13 cellular contexts compared by ENCODE assay signal in genomic region chr6:154500769-154501171, GRCh38. TPM values are rescaled to one million over a fixed set of nuclear protein-coding genes. Genes with fewer than 3 reads are reported as not detected.
DNase-seq lines count a peak whose midpoint lies in the region; ATAC-seq, FAIRE-seq and TF ChIP-seq lines count a peak whose summit lies in the region.
"Had no signal": no experiment of that assay in that cellular context is flagged by ENCODE, and none has a peak within 500 bp of the region (broad histone marks: within the 10 kb centered on the region; RNA-seq: fewer than 3 reads in every experiment).

No MANE protein-coding gene starts in this region.

- H3K27ac ChIP-seq in caudate nucleus (ENCODE audit: low read depth, low read length) (peak overlapping the region; percentile 83), HepG2 (ENCODE audit: extremely low read length, insufficient read depth, low read length) (peak overlapping the region; percentile 19)

- H3K4me2 ChIP-seq in HepG2 (ENCODE audit: low read depth, low read length): peak overlapping the region; percentile 43

- no peak overlapping the region for H3K9ac ChIP-seq in HepG2 (ENCODE audit: insufficient read depth, low read depth, low read length)

- H3K4me1 ChIP-seq in BE2C (no peaks in the 10 kb centered on the region), HepG2 (ENCODE audit: insufficient read depth, low read length) (peaks cover 73% of the 10 kb centered on the region)

- TF ChIP-seq CTCF in BE2C (IDR thresholded peaks at IDR 0.05; ENCODE audit: low read depth, low read length): peak; percentile 65
- peak; percentile 79 for TF ChIP-seq CTCF in HepG2 (CRISPR knock-in tag; IDR thresholded peaks at IDR 0.05)

- no peak for TF ChIP-seq POLR2A in HepG2 (IDR thresholded peaks at IDR 0.05; ENCODE audit: insufficient read depth in 1 of 2, low read depth in 2 of 2, low read length in 2 of 2)

- in situ Hi-C loops in HepG2 (cut with HindIII; ENCODE audit: extremely low pct_ligation_motif_present, low pct_unique_long_range_greater_than_20kb): loop anchor here (25.0 kb wide), 1 partner anchor 338 kb away; no protein-coding TSS in a partner anchor

- POLR2A ChIA-PET in HepG2 (lab: Yijun Ruan, JAX): interaction anchor here (1.0 to 4.8 kb wide), 5 partner anchors 9 to 86 kb away, joined by 3 to 48 read pairs (median 3); partner anchors contain the start of gene CNKSR3

- H4K20me1 ChIP-seq in HepG2 (ENCODE audit: insufficient read depth, low read length): peaks cover 57% of the 10 kb centered on the region

- no peak overlapping the region for H2AFZ ChIP-seq in HepG2 (ENCODE audit: low read length)

- peak in 1 of 2 experiments; percentile 23; a peak in 1 of 4 replicates for TF ChIP-seq EP300 in HepG2 (IDR thresholded peaks at IDR 0.05; ENCODE audit: low read depth in 2 of 2, low read length in 2 of 2)
- TF ChIP-seq EP300 in HepG2 (CRISPR knock-in tag; IDR thresholded peaks at IDR 0.05; ENCODE audit: borderline replicate concordance): no peak

- ATAC-seq in HepG2: peak; percentile 85

- BruUV-seq in HepG2 (replicated peaks; lab: Mats Ljungman, UMichigan): no TSS peak

- DNase-seq in BE2C (no peak), Kasumi-1 (lab: John Stamatoyannopoulos, UW) (peak; percentile 10 to 14), caudate nucleus (lab: John Stamatoyannopoulos, UW) (peak in 26 of 61 donors; percentile 18 to 73 (median 34)), HepG2 (ENCODE audit: low spot score) (peak; percentile 66), NCI-H2081 treated with DMSO at 0.1 percent for 48 hours (lab: John Stamatoyannopoulos, UW) (no peak), DMS114 treated with DMSO at 0.1 percent for 48 hours (lab: John Stamatoyannopoulos, UW; ENCODE audit: unreplicated experiment) (no peak), NCI-H2227 (lab: John Stamatoyannopoulos, UW; ENCODE audit: unreplicated experiment) (no peak)
- no peak for DNase-seq in activated naive CD4-positive, alpha-beta T cell (lab: John Stamatoyannopoulos, UW)
- DNase-seq: activated CD4-positive, alpha-beta memory T cell treated with anti-CD3 and anti-CD28 coated beads, Interleukin-2, amount 10 ng/mL, durations not matched to agents 7 days and 5 days; DMS79 treated with DMSO at 0.1 percent for 48 hours; NCI-H187 treated with DMSO at 0.1 percent for 48 hours; right cardiac atrium had no signal

- peak; percentile 69 for FAIRE-seq in HepG2 (lab: Jason Lieb, UNC)
- FAIRE-seq: endometrium had no signal

- H3K79me2 ChIP-seq in HepG2 (ENCODE audit: insufficient read depth, low read length): peaks cover 95% of the 10 kb centered on the region

- H3K27me3 ChIP-seq in BE2C (no peaks in the 10 kb centered on the region), HepG2 (ENCODE audit: control insufficient read depth in 1 of 2, insufficient read depth in 2 of 2, low read length in 2 of 2) (no peaks in the 10 kb centered on the region)

- intact Hi-C loops in HepG2 (cut with micrococcal nuclease; ENCODE audit: unreplicated experiment): loop anchor here (1.0 to 10.0 kb wide), 4 partner anchors 9 to 346 kb away; no protein-coding TSS in a partner anchor

- 47% methylated on average over 3 of the region's 3 CpGs for WGBS in HepG2 (ENCODE audit: low lambda C conversion rate)

- CTCF ChIA-PET in HepG2 (lab: Yijun Ruan, JAX; ENCODE audit: low intra/inter-chr PET ratio, low total read pairs): interaction anchor here (1.1 kb wide), 1 partner anchor 175 kb away, joined by 3 read pairs; no protein-coding TSS in a partner anchor

- H3K9me3 ChIP-seq in BE2C: no peaks in the 10 kb centered on the region
- no peaks in the 10 kb centered on the region for H3K9me3 ChIP-seq in HepG2 (ENCODE audit: low read length)

- H3K4me3 ChIP-seq in BE2C (ENCODE audit: low read depth, low read length) (no peak overlapping the region), HepG2 (replicated peaks in 1 of 3; ENCODE audit: insufficient read depth in 1 of 3, low read depth in 2 of 3, low read length in 3 of 3) (no peak overlapping the region)

- H3K36me3 ChIP-seq in BE2C: peaks cover 13% of the 10 kb centered on the region
- peaks cover 15 to 41% of the 10 kb centered on the region in 2 experiments for H3K36me3 ChIP-seq in HepG2 (replicated peaks in 1 of 2; ENCODE audit: control insufficient read depth in 1 of 2, insufficient read depth in 2 of 2, low read length in 2 of 2)

- peak; percentile 53; the same call in 1 of the 2 replicates for TF ChIP-seq RAD21 in HepG2 (CRISPR knock-in tag; IDR thresholded peaks at IDR 0.05)

TF ChIP-seq in HepG2, 621 proteins besides CTCF, POLR2A, EP300 and RAD21 (continues in another document):
- TF ChIP-seq NFIC (IDR thresholded peaks at IDR 0.05; ENCODE audit: low read length) (peak; percentile 64; the same call in 1 of the 2 replicates), TEAD3 (CRISPR knock-in tag; optimal IDR thresholded peaks at IDR 0.05; ENCODE audit: borderline replicate concordance) (peak; percentile 53), TOPORS (CRISPR knock-in tag; IDR thresholded peaks at IDR 0.05) (no peak), HNF4A (CRISPR knock-in tag; IDR thresholded peaks at IDR 0.05) (0 out of 2 replicates have a peak, but pooled peaks have one; percentile 15), LCORL (IDR thresholded peaks at IDR 0.05) (no peak), LCORL (CRISPR knock-in tag; IDR thresholded peaks at IDR 0.05) (0 out of 2 replicates have a peak, but pooled peaks have one; percentile 18), ZBTB34 (CRISPR knock-in tag; IDR thresholded peaks at IDR 0.05) (no peak), ZSCAN9 (CRISPR knock-in tag; IDR thresholded peaks at IDR 0.05; ENCODE audit: borderline replicate concordance) (0 out of 2 replicates have a peak, but pooled peaks have one; percentile 54), ZNF567 (CRISPR knock-in tag; IDR thresholded peaks at IDR 0.05; ENCODE audit: borderline replicate concordance) (no peak), ZNF800 (CRISPR knock-in tag; IDR thresholded peaks at IDR 0.05) (peak; percentile 22; the same call in 1 of the 2 replicates), FOXJ3 (CRISPR knock-in tag; IDR thresholded peaks at IDR 0.05; ENCODE audit: borderline replicate concordance) (0 out of 2 replicates have a peak, but pooled peaks have one; percentile 26)

RNA-seq across cellular contexts. Expression of gene CNKSR3, which starts 9.7 kb away (rescaled TPM):
- 11.5 TPM for polyA plus RNA-seq in BE2C (2012; ENCODE audit: insufficient read depth, insufficient read length, low read depth)
- 38.3 and 38.6 TPM in 2 replicates for total RNA-seq in HepG2 (2016; rRNA removed; fragmentation: Illumina TruSeq; extraction: Trizol)
- 18.4 and 19.1 TPM in 2 replicates for total RNA-seq in HepG2 (2016; cell fraction: cytosol; rRNA removed; fragmentation: Illumina TruSeq; extraction: Trizol; ENCODE audit: low read depth)
- 32.0 and 35.6 TPM in 2 replicates for total RNA-seq in HepG2 (2016; cell fraction: insoluble cytoplasmic fraction; rRNA removed; fragmentation: Illumina TruSeq; extraction: Trizol)
- total RNA-seq in HepG2 (2016; cell fraction: membrane; rRNA removed; fragmentation: Illumina TruSeq; extraction: Trizol): 26.6 and 26.7 TPM in 2 replicates
- total RNA-seq in HepG2 (2016; cell fraction: nucleus; rRNA removed; fragmentation: Illumina TruSeq; extraction: Trizol): 20.9 and 24.2 TPM in 2 replicates
- polyA plus RNA-seq in HepG2 (2011; rRNA removed): 9.2 and 9.8 TPM in 2 replicates
- 6.3 and 7.8 TPM in 2 replicates for polyA plus RNA-seq in HepG2 (2011; cell fraction: cytosol; rRNA removed)
- polyA plus RNA-seq in HepG2 (2011; cell fraction: nucleus; rRNA removed): 8.2 and 9.9 TPM in 2 replicates
- polyA plus RNA-seq in HepG2 (2012): 26.2 and 28.1 TPM in 2 replicates
- 2.8 and 4.0 TPM in 2 replicates for polyA plus RNA-seq in HepG2 (2016; cell fraction: cytosol; fragmentation: Illumina TruSeq; extraction: Trizol; ENCODE audit: low read depth)
- 31.5 and 36.8 TPM in 2 replicates for polyA plus RNA-seq in HepG2 (2016; cell fraction: insoluble cytoplasmic fraction; fragmentation: Illumina TruSeq; extraction: Trizol; ENCODE audit: low read depth)
- polyA plus RNA-seq in HepG2 (2016; cell fraction: membrane; fragmentation: Illumina TruSeq; extraction: Trizol; ENCODE audit: low read depth): 12.5 and 12.6 TPM in 2 replicates
- 27.9 and 29.1 TPM in 2 replicates for polyA plus RNA-seq in HepG2 (2016; cell fraction: nucleus; fragmentation: Illumina TruSeq; extraction: Trizol; ENCODE audit: insufficient read depth, low read depth)
- 1.5 and 15.6 TPM in 2 replicates for polyA minus RNA-seq in HepG2 (2011; rRNA and poly(A)+ RNA removed; ENCODE audit: low replicate concordance)
- 9.9 TPM in 2 replicates for polyA minus RNA-seq in HepG2 (2011; cell fraction: cytosol; rRNA and poly(A)+ RNA removed)
- polyA minus RNA-seq in HepG2 (2011; cell fraction: nucleus; rRNA and poly(A)+ RNA removed): 17.1 and 21.3 TPM in 2 replicates
- total RNA-seq: activated CD4-positive, alpha-beta memory T cell treated with anti-CD3 and anti-CD28 coated beads, Interleukin-2, amount 10 ng/mL, durations not matched to agents 7 days and 5 days had no signal

Comparison
In these comparisons a context has a peak if more than half of its experiments do, and no peak if none do; other contexts are left out.
1. DNase-seq: peak in Kasumi-1 (2 of 2) and HepG2 (single experiment); none in BE2C (single experiment), activated naive CD4-positive, alpha-beta T cell (0 of 4), NCI-H2081 treated with DMSO at 0.1 percent for 48 hours (single experiment), DMS114 treated with DMSO at 0.1 percent for 48 hours (single experiment) and NCI-H2227 (single experiment).